Comparison of ENCODE assay signal across 23 cellular contexts in the genomic region with DNA sequence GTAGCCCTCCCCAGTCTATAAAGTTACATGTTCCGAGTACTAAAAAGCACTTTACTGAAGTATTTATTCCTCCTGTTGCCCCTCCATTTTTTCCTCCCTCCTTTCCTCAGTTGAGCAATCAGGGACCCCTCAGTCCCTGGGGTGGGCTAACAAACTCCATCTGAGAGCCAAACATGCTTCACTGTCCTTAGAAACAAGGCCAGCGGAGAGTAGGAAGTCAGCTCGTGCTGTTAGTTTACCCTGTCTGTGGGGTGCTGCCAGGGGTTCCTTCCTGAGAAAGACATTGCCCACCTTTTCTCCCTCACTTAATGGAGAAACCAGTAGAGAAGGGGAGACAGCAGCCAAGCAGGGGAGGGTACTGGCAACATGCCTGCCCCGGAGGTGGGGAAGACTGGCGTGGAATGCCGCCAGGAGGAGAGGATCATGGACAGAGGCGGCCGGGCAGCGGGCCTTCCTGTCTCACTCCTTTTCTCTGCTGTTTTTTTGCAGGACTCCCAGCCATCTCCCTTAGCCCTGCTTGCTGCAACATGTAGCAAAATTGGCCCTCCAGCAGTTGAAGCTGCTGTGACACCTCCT. TPM values are rescaled to one million over a fixed set of nuclear protein-coding genes. Genes with fewer than 3 reads are reported as not detected.
A peak's percentile ranks its signal among the peaks of the same experiment; 100 is the strongest.
DNase-seq lines count a peak whose midpoint lies in the region; ATAC-seq lines count a peak whose summit lies in the region.
"Had no signal": no experiment of that assay in that cellular context is flagged by ENCODE, and none has a peak within 500 bp of the region (broad histone marks: within the 10 kb centered on the region; RNA-seq: fewer than 3 reads in every experiment).

No MANE protein-coding gene starts in this region.

- no peak overlapping the region for H3K4me3 Mint-ChIP-seq in effector memory CD8-positive, alpha-beta T cell
- H3K4me3 Mint-ChIP-seq: dendritic cell treated with granulocyte-macrophage colony-stimulating factor and Interleukin-4, amounts not matched to agents 40 ng/mL and 50 ng/mL, for 4 days; T-helper 1 cell treated with Interleukin-12 subunit alpha and Interleukin-12 subunit beta and Interleukin-4 antibody, amounts not matched to agents 30 μg/mL and 1 μg/mL, for 36 hours had no signal

- H3K27ac ChIP-seq in mesenchymal stem cell (ENCODE audit: low read length, poor library complexity, severe bottlenecking) (no peak overlapping the region), substantia nigra (ENCODE audit: low read depth, low read length, poor library complexity, severe bottlenecking) (no peak overlapping the region)
- H3K27ac ChIP-seq: SJCRH30 had no signal

- H3K27ac Mint-ChIP-seq in effector memory CD8-positive, alpha-beta T cell = peak overlapping the region; percentile 16 to 24
- H3K27ac Mint-ChIP-seq: dendritic cell treated with granulocyte-macrophage colony-stimulating factor and Interleukin-4, amounts not matched to agents 40 ng/mL and 50 ng/mL, for 4 days; T-helper 1 cell treated with Interleukin-12 subunit alpha and Interleukin-12 subunit beta and Interleukin-4 antibody, amounts not matched to agents 30 μg/mL and 1 μg/mL, for 36 hours had no signal

- no peaks in the 10 kb centered on the region for H3K27me3 Mint-ChIP-seq in effector memory CD8-positive, alpha-beta T cell
- H3K27me3 Mint-ChIP-seq: dendritic cell treated with granulocyte-macrophage colony-stimulating factor and Interleukin-4, amounts not matched to agents 40 ng/mL and 50 ng/mL, for 4 days had no signal

- H3K18ac ChIP-seq in mesenchymal stem cell (ENCODE audit: low read depth in 1 of 2, low read length in 2 of 2) = no peak overlapping the region

- no peak overlapping the region for H4K91ac ChIP-seq in mesenchymal stem cell (ENCODE audit: low read length)

- H3K9ac ChIP-seq in mesenchymal stem cell (ENCODE audit: low read length) = peak overlapping the region; percentile 51

- no peak overlapping the region for H3K4me2 ChIP-seq in mesenchymal stem cell (ENCODE audit: low read length, poor library complexity, severe bottlenecking)

- H2AK5ac ChIP-seq in mesenchymal stem cell (ENCODE audit: low read length, severe bottlenecking) = no peak overlapping the region

- no peak overlapping the region for H2BK12ac ChIP-seq in mesenchymal stem cell (ENCODE audit: low read length in 2 of 2)

- ATAC-seq in effector memory CD8-positive, alpha-beta T cell (replicated peaks) = no peak
- no peak for ATAC-seq in GM21723 (IDR thresholded peaks at IDR 0.05; ENCODE audit: unreplicated experiment)
- ATAC-seq: left colon had no signal

- H3K9me3 Mint-ChIP-seq in effector memory CD8-positive, alpha-beta T cell = no peaks in the 10 kb centered on the region
- H3K9me3 Mint-ChIP-seq: dendritic cell treated with granulocyte-macrophage colony-stimulating factor and Interleukin-4, amounts not matched to agents 40 ng/mL and 50 ng/mL, for 4 days; T-helper 1 cell treated with Interleukin-12 subunit alpha and Interleukin-12 subunit beta and Interleukin-4 antibody, amounts not matched to agents 30 μg/mL and 1 μg/mL, for 36 hours had no signal

- H3K79me1 ChIP-seq in mesenchymal stem cell (replicated peaks; ENCODE audit: low read length, poor library complexity, severe bottlenecking) = peaks cover 15% of the 10 kb centered on the region

- H3K36me3 ChIP-seq in mesenchymal stem cell (ENCODE audit: control insufficient read depth in 1 of 2, insufficient read depth in 2 of 2, low read depth in 1 of 2, low read length in 2 of 2) = peaks cover 15 to 16% of the 10 kb centered on the region in 2 experiments
- H3K36me3 ChIP-seq: SJCRH30 had no signal

- H2BK120ac ChIP-seq in mesenchymal stem cell (ENCODE audit: low read depth, low read length) = no peak overlapping the region

- WGBS in mesenchymal stem cell = 94% methylated on average over 9 of the region's 9 CpGs

- H3K4ac ChIP-seq in mesenchymal stem cell (ENCODE audit: low read depth in 1 of 2, low read length in 2 of 2) = no peak overlapping the region

- H3K36me3 Mint-ChIP-seq in effector memory CD8-positive, alpha-beta T cell (ENCODE audit: insufficient read depth) = peaks cover 30% of the 10 kb centered on the region

- H4K8ac ChIP-seq in mesenchymal stem cell (ENCODE audit: low read length) = no peak overlapping the region

- H2AFZ ChIP-seq in mesenchymal stem cell (ENCODE audit: low read depth, low read length) = no peak overlapping the region

- no peaks in the 10 kb centered on the region for H3K27me3 ChIP-seq in mesenchymal stem cell (ENCODE audit: control insufficient read depth in 1 of 2, insufficient read depth in 1 of 2, low read length in 2 of 2)
- H3K27me3 ChIP-seq: SJCRH30, upper lobe of left lung had no signal

- no peak overlapping the region for H3K23ac ChIP-seq in mesenchymal stem cell (ENCODE audit: low read length in 2 of 2)

- no peak overlapping the region for H3K14ac ChIP-seq in mesenchymal stem cell (ENCODE audit: low read length in 2 of 2)

- no peaks in the 10 kb centered on the region for H3K4me1 ChIP-seq in mesenchymal stem cell (ENCODE audit: control insufficient read depth, insufficient read depth, low read depth, low read length)
- H3K4me1 ChIP-seq: SJCRH30 had no signal

- no peaks in the 10 kb centered on the region for H3K9me3 ChIP-seq in mesenchymal stem cell (ENCODE audit: control insufficient read depth, low read length)
- H3K9me3 ChIP-seq: SJCRH30, upper lobe of left lung had no signal

- DNase-seq in astrocyte of the hippocampus (ENCODE audit: low read depth, low spot score) (peak; percentile 12), mesenchymal stem cell (no peak), substantia nigra (lab: John Stamatoyannopoulos, UW) (peak in 25 of 49 donors; percentile 8 to 74 (median 25)), medulla oblongata (ENCODE audit: extremely low spot score) (no peak), NCI-H2107 treated with DMSO at 0.1 percent for 48 hours (lab: John Stamatoyannopoulos, UW; ENCODE audit: unreplicated experiment) (no peak), NCI-H128 (lab: John Stamatoyannopoulos, UW; ENCODE audit: unreplicated experiment) (no peak)
- DNase-seq in effector memory CD8-positive, alpha-beta T cell = no peak
- DNase-seq: activated CD4-positive, alpha-beta T cell treated with anti-CD3 and anti-CD28 coated beads, Interleukin-2, amount 50 U/mL, for 4 hours; activated naive CD4-positive, alpha-beta T cell treated with Interleukin-2 at 50 U/mL for 16 hours; AML-193; COR-L47; foreskin melanocyte; HCEC 1CT; left colon; NCI-H1436; NCI-H2171 treated with DMSO at 0.1 percent for 48 hours; SJCRH30; stimulated activated CD4-positive, alpha-beta T cell treated with anti-CD3 and anti-CD28 coated beads, Interleukin-1b, Interleukin-23, amount 100 ng/mL, for 48 hours; stimulated activated naive CD4-positive, alpha-beta T cell treated with Interleukin-2 at 50 U/mL for 16 hours; upper lobe of left lung had no signal

- no peak overlapping the region for H2BK15ac ChIP-seq in mesenchymal stem cell (ENCODE audit: low read depth, poor library complexity, severe bottlenecking)

- peak overlapping the region in 1 of 2 experiments; percentile 7 for H3K4me3 ChIP-seq in mesenchymal stem cell (ENCODE audit: insufficient read depth in 1 of 2, low read depth in 1 of 2, low read length in 2 of 2)
- H3K4me3 ChIP-seq: SJCRH30, upper lobe of left lung had no signal

- peaks cover 4 to 5% of the 10 kb centered on the region in 2 donors for H3K4me1 Mint-ChIP-seq in effector memory CD8-positive, alpha-beta T cell (ENCODE audit: low read depth in 2 of 2)

- H2BK5ac ChIP-seq in mesenchymal stem cell (ENCODE audit: low read depth, low read length, poor library complexity, severe bottlenecking) = no peak overlapping the region

RNA-seq across cellular contexts. Expression of a gene that starts 19.7 kb away (rescaled TPM):
- polyA plus RNA-seq in mesenchymal stem cell (2013, experiment 1 of 2) = 25.4 TPM
- polyA plus RNA-seq in mesenchymal stem cell (2013, experiment 2 of 2) = 26.2 TPM

RNA-seq across cellular contexts. Expression of a gene that starts 25.6 kb away (rescaled TPM):
- 6.1 TPM for polyA plus RNA-seq in mesenchymal stem cell (2013, experiment 1 of 2)
- polyA plus RNA-seq in mesenchymal stem cell (2013, experiment 2 of 2) = 5.4 TPM

RNA-seq across cellular contexts. Expression of a gene that starts 41.9 kb away (rescaled TPM):
- polyA plus RNA-seq in mesenchymal stem cell (2013, experiment 1 of 2) = not detected
- polyA plus RNA-seq in mesenchymal stem cell (2013, experiment 2 of 2) = not detected

RNA-seq across cellular contexts. Expression of a gene that starts 55.2 kb away (rescaled TPM):
- polyA plus RNA-seq in mesenchymal stem cell (2013, experiment 1 of 2) = 75.6 TPM
- 69.9 TPM for polyA plus RNA-seq in mesenchymal stem cell (2013, experiment 2 of 2)

Comparison
In these comparisons a context has a peak if more than half of its experiments do, and no peak if none do; other contexts are left out.
1. DNase-seq: peak in astrocyte of the hippocampus (single experiment) and substantia nigra (25 of 49); none in effector memory CD8-positive, alpha-beta T cell (0 of 3), mesenchymal stem cell (single experiment), medulla oblongata (single experiment), NCI-H2107 treated with DMSO at 0.1 percent for 48 hours (single experiment) and NCI-H128 (single experiment).